ENCODE assay signal across 8 cellular contexts in genomic region chr20:63894358-63895201, GRCh38. TPM values are rescaled to one million over a fixed set of nuclear protein-coding genes. Genes with fewer than 3 reads are reported as not detected.
DNase-seq lines count a peak whose midpoint lies in the region; ATAC-seq and TF ChIP-seq lines count a peak whose summit lies in the region.

Gene DNAJC5, plus strand, starts transcription at chr20:63895126. Its CDS starts 33,220 bp downstream, at chr20:63928346.

- ATAC-seq in HG03439 (IDR thresholded peaks at IDR 0.05; ENCODE audit: unreplicated experiment), result peak; percentile 74

- TF ChIP-seq CTCF in chondrocyte (IDR thresholded peaks at IDR 0.05), result peak; percentile 11

- peaks cover 39% of the 10 kb centered on the region for H3K4me1 Mint-ChIP-seq in chondrocyte (ENCODE audit: low read depth)

- H3K27me3 Mint-ChIP-seq in chondrocyte (ENCODE audit: low read depth), result no peaks in the 10 kb centered on the region

- peaks cover 8% of the 10 kb centered on the region for H3K36me3 Mint-ChIP-seq in chondrocyte (ENCODE audit: low read depth)

- peak within 1 kb of the TSS; percentile 79 for H3K4me3 Mint-ChIP-seq in chondrocyte (ENCODE audit: unreplicated experiment)

- peak; percentile 97 for DNase-seq in Ammon's horn (ENCODE audit: low spot score)
- DNase-seq in GM19238 (ENCODE audit: insufficient read length, low spot score), result peak; percentile 100
- peak; percentile 74 for DNase-seq in NCI-H510A (lab: John Stamatoyannopoulos, UW)
- DNase-seq in activated CD4-positive, alpha-beta T cell treated with anti-CD3 and anti-CD28 coated beads for 4 hours, result peak; percentile 95 to 96
- peak; percentile 97 for DNase-seq in chondrocyte (ENCODE audit: low spot score)
- DNase-seq in kidney glomerular epithelial cell (lab: John Stamatoyannopoulos, UW), result peak; percentile 85
- peak; percentile 96 for DNase-seq in stimulated activated CD4-positive, alpha-beta T cell treated with anti-CD3 and anti-CD28 coated beads, Interleukin-15, amount 100 ng/mL, for 24 hours

- peak within 1 kb of the TSS; percentile 90 for H3K27ac Mint-ChIP-seq in chondrocyte (ENCODE audit: unreplicated experiment)

- H3K9me3 Mint-ChIP-seq in chondrocyte (ENCODE audit: low read depth), result no peaks in the 10 kb centered on the region

RNA-seq across cellular contexts. Expression of gene DNAJC5, which starts in this region (rescaled TPM):
- total RNA-seq in chondrocyte, result 44.2 to 46.6 TPM (median 45.1 TPM) in 3 replicates

Comparison
In these comparisons a context has a peak if more than half of its experiments do, and no peak if none do; other contexts are left out.
1. Peak in every context shown above with its lines: DNase-seq and ATAC-seq.